ENCODE assay signal across 24 cellular contexts in the genomic region with DNA sequence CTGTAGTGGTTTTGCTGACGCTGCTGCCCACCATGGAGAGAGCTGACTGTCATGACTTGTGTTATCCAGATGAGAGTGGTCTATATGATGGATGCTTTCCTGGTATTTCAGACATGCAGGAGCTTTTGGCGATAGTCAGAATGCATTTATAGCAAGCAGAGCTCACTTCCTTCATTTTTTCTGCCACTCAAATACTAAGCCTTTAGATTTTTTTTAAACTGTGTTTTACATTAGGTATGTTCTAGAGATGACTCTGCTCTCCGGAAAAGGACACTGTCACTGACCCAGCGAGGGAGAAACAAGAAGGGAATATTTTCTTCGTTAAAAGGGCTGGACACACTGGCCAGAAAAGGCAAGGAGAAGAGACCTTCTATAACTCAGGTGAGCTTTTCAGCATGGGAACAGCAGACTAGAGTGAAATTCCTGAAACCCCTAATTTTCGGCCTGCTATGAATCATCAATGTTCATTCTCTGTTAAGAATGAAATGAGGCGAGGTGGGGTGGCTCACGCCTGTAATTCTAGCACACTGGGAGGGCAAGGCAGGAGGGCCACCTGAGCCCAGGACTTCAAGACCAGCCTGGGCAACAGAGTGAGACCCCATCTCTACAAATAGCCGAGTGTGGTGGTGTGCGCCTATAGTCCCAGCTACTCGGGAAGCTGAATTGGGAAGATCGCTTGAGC.
"Had no signal": no experiment of that assay in that cellular context is flagged by ENCODE, and none has a peak within 500 bp of the region (broad histone marks: within the 10 kb centered on the region; RNA-seq: fewer than 3 reads in every experiment).

No MANE protein-coding gene starts in this region.

- H3K9me3 ChIP-seq: body of pancreas, lower lobe of right lung, sigmoid colon, testis, vagina had no signal

- H3K4me3 Mint-ChIP-seq: activated naive CD4-positive, alpha-beta T cell treated with anti-CD3 and anti-CD28 coated beads, Interleukin-2, amount 10 ng/mL, durations not matched to agents 7 days and 5 days; activated T-cell treated with anti-CD3 and anti-CD28 coated beads, Interleukin-2, amount 50 U/mL, for 72 hours; dendritic cell treated with granulocyte-macrophage colony-stimulating factor and Interleukin-4, amounts not matched to agents 40 ng/mL and 50 ng/mL, for 4 days; naive B cell; stimulated activated memory B cell treated with anti-CD40 and anti-IgM and Interleukin-4, amounts not matched to agents 10 μg/mL and 1 μg/mL and 100 μg/mL, for 72 hours had no signal

- DNase-seq: activated CD4-positive, alpha-beta T cell treated with anti-CD3 and anti-CD28 coated beads, Interleukin-2, amount 50 U/mL, for 48 hours; activated CD4-positive, CD25-positive, alpha-beta regulatory T cell treated with anti-CD3 and anti-CD28 coated beads, Interleukin-2, amount 50 U/mL, for 72 hours; activated effector memory CD4-positive, alpha-beta T cell treated with anti-CD3 and anti-CD28 coated beads, Interleukin-2, amount 50 U/mL, for 16 hours; activated naive CD4-positive, alpha-beta T cell treated with anti-CD3 and anti-CD28 coated beads, Interleukin-2, amount 10 ng/mL, durations not matched to agents 7 days and 5 days; activated T-cell treated with anti-CD3 and anti-CD28 coated beads, Interleukin-2, amount 50 U/mL, for 72 hours; anterior cingulate cortex; body of pancreas; effector CD4-positive, alpha-beta T cell; foreskin melanocyte; lower lobe of right lung; mesendoderm; naive B cell; retina; sigmoid colon; stimulated activated CD4-positive, alpha-beta T cell treated with anti-CD3 and anti-CD28 coated beads, Interleukin-15, amount 100 ng/mL, for 24 hours; T-helper 2 cell; testis had no signal

- H3K27me3 ChIP-seq: body of pancreas, sigmoid colon, testis, vagina had no signal

- H3K27me3 Mint-ChIP-seq: activated naive CD4-positive, alpha-beta T cell treated with anti-CD3 and anti-CD28 coated beads, Interleukin-2, amount 10 ng/mL, durations not matched to agents 7 days and 5 days; naive B cell; stimulated activated memory B cell treated with anti-CD40 and anti-IgM and Interleukin-4, amounts not matched to agents 10 μg/mL and 1 μg/mL and 100 μg/mL, for 72 hours had no signal

- H3K36me3 ChIP-seq: lower lobe of right lung, vagina had no signal

- H3K4me1 ChIP-seq: body of pancreas, lower lobe of right lung, sigmoid colon, testis, vagina had no signal

- H3K27ac ChIP-seq: body of pancreas, lower lobe of right lung, sigmoid colon, testis, vagina, VCaP had no signal

- ATAC-seq: activated T-cell treated with anti-CD3 and anti-CD28 coated beads, Interleukin-2, amount 50 U/mL, for 72 hours; body of pancreas; esophagus mucosa; left lobe of liver; lower lobe of right lung; stimulated activated memory B cell treated with anti-CD40 and anti-IgM and Interleukin-4, amounts not matched to agents 10 μg/mL and 1 μg/mL and 100 μg/mL, for 72 hours had no signal

- H3K27ac Mint-ChIP-seq: activated T-cell treated with anti-CD3 and anti-CD28 coated beads, Interleukin-2, amount 50 U/mL, for 72 hours; dendritic cell treated with granulocyte-macrophage colony-stimulating factor and Interleukin-4, amounts not matched to agents 40 ng/mL and 50 ng/mL, for 4 days; naive B cell; stimulated activated memory B cell treated with anti-CD40 and anti-IgM and Interleukin-4, amounts not matched to agents 10 μg/mL and 1 μg/mL and 100 μg/mL, for 72 hours had no signal

- H3K36me3 Mint-ChIP-seq: naive B cell; stimulated activated memory B cell treated with anti-CD40 and anti-IgM and Interleukin-4, amounts not matched to agents 10 μg/mL and 1 μg/mL and 100 μg/mL, for 72 hours had no signal

- H3K4me3 ChIP-seq: body of pancreas, lower lobe of right lung, sigmoid colon, smooth muscle cell, testis, vagina had no signal

- H3K4me1 Mint-ChIP-seq: naive B cell had no signal
